29 cellular contexts compared by ENCODE assay signal in genomic region chr13:27289016-27289665, GRCh38. TPM values are rescaled to one million over a fixed set of nuclear protein-coding genes. Genes with fewer than 3 reads are reported as not detected.
DNase-seq lines count a peak whose midpoint lies in the region; ATAC-seq and TF ChIP-seq lines count a peak whose summit lies in the region.
"Had no signal": no experiment of that assay in that cellular context is flagged by ENCODE, and none has a peak within 500 bp of the region (broad histone marks: within the 10 kb centered on the region; RNA-seq: fewer than 3 reads in every experiment).

No MANE protein-coding gene starts in this region.

- H3K27ac ChIP-seq in caudate nucleus (ENCODE audit: low read depth, low read length) (peak overlapping the region; percentile 82), substantia nigra (ENCODE audit: low read depth, low read length, poor library complexity, severe bottlenecking) (peak overlapping the region; percentile 89)
- H3K27ac ChIP-seq: body of pancreas, esophagus squamous epithelium, foreskin keratinocyte, prostate gland, suprapubic skin had no signal

- H3K36me3 ChIP-seq in BE2C: no peaks in the 10 kb centered on the region
- H3K36me3 ChIP-seq: esophagus squamous epithelium, prostate gland, suprapubic skin had no signal

- TF ChIP-seq CTCF in BE2C (IDR thresholded peaks at IDR 0.05; ENCODE audit: low read depth, low read length): no peak

- H3K4me1 ChIP-seq in BE2C: no peaks in the 10 kb centered on the region
- H3K4me1 ChIP-seq: body of pancreas, esophagus squamous epithelium, foreskin keratinocyte, prostate gland, suprapubic skin had no signal

- no peak overlapping the region for H3K4me3 ChIP-seq in BE2C (ENCODE audit: low read depth, low read length)
- H3K4me3 ChIP-seq: body of pancreas, esophagus squamous epithelium, prostate gland, suprapubic skin had no signal

- DNase-seq in NCI-H2171 (lab: John Stamatoyannopoulos, UW) (peak; percentile 2), caudate nucleus (lab: John Stamatoyannopoulos, UW) (peak in 14 of 61 donors; percentile 7 to 45 (median 24)), left kidney (ENCODE audit: low read depth, low spot score) (peak; percentile 81), substantia nigra (lab: John Stamatoyannopoulos, UW) (peak in 10 of 49 donors; percentile 3 to 63 (median 12)), BE2C (no peak), NCI-H1417 (lab: John Stamatoyannopoulos, UW) (no peak)
- DNase-seq: activated CD8-positive, alpha-beta memory T cell treated with anti-CD3 and anti-CD28 coated beads, Interleukin-2, amount 10 ng/mL, durations not matched to agents 7 days and 5 days; activated naive CD4-positive, alpha-beta T cell; activated T-cell treated with anti-CD3 and anti-CD28 coated beads, Interleukin-2, amount 50 U/mL, for 48 hours; body of pancreas; cerebellar nuclear complex; DMS79; esophagus squamous epithelium; foreskin keratinocyte; GDM1; HCEC 1CT; left colon; mesendoderm; NCI-H1092; NCI-H1694 treated with DMSO at 0.1 percent for 48 hours; NCI-H524; NK-92 treated with Interleukin-12 subunit alpha and Interleukin-12 subunit beta, amount 100 ng/mL, for 24 hours; Right ventricle myocardium superior; stimulated activated CD4-positive, alpha-beta T cell treated with anti-CD3 and anti-CD28 coated beads, Interleukin-4, amount 100 ng/mL, for 4 hours; T-helper 17 cell had no signal

- H3K27me3 ChIP-seq in BE2C: peaks cover 10% of the 10 kb centered on the region
- H3K27me3 ChIP-seq: body of pancreas, suprapubic skin had no signal

- ATAC-seq in GM19467 (IDR thresholded peaks at IDR 0.05; ENCODE audit: unreplicated experiment) (no peak), HG02938 (IDR thresholded peaks at IDR 0.05; ENCODE audit: unreplicated experiment) (no peak)
- ATAC-seq: activated CD8-positive, alpha-beta memory T cell treated with anti-CD3 and anti-CD28 coated beads, Interleukin-2, amount 10 ng/mL, durations not matched to agents 7 days and 5 days; body of pancreas; foreskin keratinocyte; left colon; T-helper 17 cell had no signal

- no peaks in the 10 kb centered on the region for H3K9me3 ChIP-seq in BE2C
- H3K9me3 ChIP-seq: body of pancreas, esophagus squamous epithelium, prostate gland, suprapubic skin had no signal

RNA-seq across cellular contexts. Expression of gene RASL11A, which starts 18.5 kb away (rescaled TPM):
- 4.1 TPM for polyA plus RNA-seq in BE2C (2012; ENCODE audit: insufficient read depth, insufficient read length, low read depth)

RNA-seq across cellular contexts. Expression of gene RPL21, which starts 37.8 kb away (rescaled TPM):
- 284 TPM for polyA plus RNA-seq in BE2C (2012; ENCODE audit: insufficient read depth, insufficient read length, low read depth)

Comparison
In these comparisons a context has a peak if more than half of its experiments do, and no peak if none do; other contexts are left out.
1. DNase-seq: peak in NCI-H2171 (single experiment) and left kidney (single experiment); none in BE2C (single experiment) and NCI-H1417 (0 of 3).